In genomic region chrM:2644-3376, GRCh38 we compare ENCODE assay signal across 10 cellular contexts.
"Had no signal": no experiment of that assay in that cellular context is flagged by ENCODE, and none has a peak within 500 bp of the region (broad histone marks: within the 10 kb centered on the region; RNA-seq: fewer than 3 reads in every experiment).

No MANE protein-coding gene starts in this region.

- DNase-seq: H7, HFFc6, IMR-90, Karpas-422, KBM-7 had no signal

- H3K4me1 ChIP-seq: HAP-1 had no signal

- H3K27ac Mint-ChIP-seq: GM23338, HFFc6 had no signal

- H3K27ac ChIP-seq: HL-60, KMS-11 had no signal

- H2AFZ ChIP-seq: GM23338 had no signal

- ATAC-seq: GM23338, HCT116 had no signal

- H3K4me3 ChIP-seq: GM23338, HAP-1 had no signal

- H3K9me3 ChIP-seq: HAP-1 had no signal

- H3K4me1 Mint-ChIP-seq: GM23338 had no signal

- H3K9ac ChIP-seq: KMS-11 had no signal

- H3K36me3 ChIP-seq: HAP-1 had no signal

- H3K4me2 ChIP-seq: GM23338, KMS-11 had no signal

- H3K4me3 Mint-ChIP-seq: GM23338, HFFc6 had no signal

- H3K9me3 Mint-ChIP-seq: GM23338, HFFc6 had no signal
